In the genomic region with DNA sequence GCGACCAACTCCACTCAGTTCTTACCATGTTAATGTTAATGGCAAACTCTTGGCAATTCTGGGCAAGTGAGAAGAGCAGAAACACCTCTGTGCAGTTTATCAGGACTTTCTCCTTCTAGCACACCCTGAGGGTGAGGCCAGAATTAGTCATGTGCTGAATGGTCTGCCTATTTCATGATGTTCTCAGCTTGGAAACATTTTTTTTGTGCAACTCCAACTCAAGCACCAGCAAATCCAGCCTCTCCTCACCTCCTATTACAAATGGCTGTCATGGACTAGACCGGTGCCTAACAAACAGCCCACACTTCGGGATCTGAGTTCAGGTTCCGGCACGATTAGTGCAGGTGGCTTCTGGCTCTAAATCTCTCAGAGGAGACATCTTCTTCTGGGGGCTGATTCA, we compare ENCODE assay signal across 9 cellular contexts.
DNase-seq lines count a peak whose midpoint lies in the region; ATAC-seq, FAIRE-seq and TF ChIP-seq lines count a peak whose summit lies in the region.
"Had no signal": no experiment of that assay in that cellular context is flagged by ENCODE, and none has a peak within 500 bp of the region (broad histone marks: within the 10 kb centered on the region; RNA-seq: fewer than 3 reads in every experiment).

No MANE protein-coding gene starts in this region.

- H3K27ac ChIP-seq in layer of hippocampus (ENCODE audit: low read depth, low read length) (peak overlapping the region; percentile 69), temporal lobe (ENCODE audit: low read depth, low read length) (peak overlapping the region; percentile 67)
- no peak overlapping the region for H3K27ac ChIP-seq in CD4-positive, alpha-beta memory T cell (ENCODE audit: low read depth, low read length)

- no peaks in the 10 kb centered on the region for H3K9me3 Mint-ChIP-seq in CD4-positive, alpha-beta memory T cell

- H3K4me1 Mint-ChIP-seq in CD4-positive, alpha-beta memory T cell = peaks cover 0 to 8% (median 0%) of the 10 kb centered on the region in 4 donors

- CTCF ChIA-PET in CD4-positive, alpha-beta memory T cell (lab: Charles Lee; ENCODE audit: partially characterized antibody) = no interaction called here

- POLR2A ChIA-PET in CD4-positive, alpha-beta memory T cell (lab: Charles Lee; ENCODE audit: partially characterized antibody) = no interaction called here

- in situ Hi-C loops in GM13977 (cut with MboI; ENCODE audit: low pct_unique_long_range_greater_than_20kb, low sequenced_read_pairs, unreplicated experiment) = no loop called here

- no peaks in the 10 kb centered on the region for H3K9me3 ChIP-seq in CD4-positive, alpha-beta memory T cell (ENCODE audit: control insufficient read depth in 1 of 2, low read length in 2 of 2)

- no peak for TF ChIP-seq CTCF in bronchial epithelial cell (IDR thresholded peaks at IDR 0.05; ENCODE audit: insufficient read depth, low read length, severe bottlenecking)
- TF ChIP-seq CTCF in GM13977 (IDR thresholded peaks at IDR 0.05; ENCODE audit: extremely low read depth, insufficient read depth, missing control alignments) = no peak

- H3K4me1 ChIP-seq in CD4-positive, alpha-beta memory T cell (ENCODE audit: insufficient read depth, low read length) = no peaks in the 10 kb centered on the region

- H3K36me3 Mint-ChIP-seq in CD4-positive, alpha-beta memory T cell = peaks cover 0 to 6% of the 10 kb centered on the region in 2 donors

- no peaks in the 10 kb centered on the region for H3K27me3 Mint-ChIP-seq in CD4-positive, alpha-beta memory T cell

- no peak overlapping the region for H3K4me3 Mint-ChIP-seq in CD4-positive, alpha-beta memory T cell

- no peak overlapping the region for H3K27ac Mint-ChIP-seq in CD4-positive, alpha-beta memory T cell

- peak overlapping the region; percentile 16 for H3K4me3 ChIP-seq in bronchial epithelial cell (ENCODE audit: low read depth, low read length)
- no peak overlapping the region for H3K4me3 ChIP-seq in CD4-positive, alpha-beta memory T cell (ENCODE audit: low read length in 2 of 2)

- no peak for ATAC-seq in activated CD4-positive, CD25-positive, alpha-beta regulatory T cell treated with anti-CD3 and anti-CD28 coated beads, Interleukin-2, amount 50 U/mL, for 24 hours

- peak; percentile 100 for FAIRE-seq in bronchial epithelial cell (lab: Jason Lieb, UNC)

- no peaks in the 10 kb centered on the region for H3K36me3 ChIP-seq in bronchial epithelial cell (ENCODE audit: control insufficient read depth, insufficient read depth, low read length)
- no peaks in the 10 kb centered on the region for H3K36me3 ChIP-seq in CD4-positive, alpha-beta memory T cell (ENCODE audit: insufficient read depth, low read length)

- H3K27me3 ChIP-seq in bronchial epithelial cell (ENCODE audit: control insufficient read depth, insufficient read depth, low read length) (no peaks in the 10 kb centered on the region), layer of hippocampus (ENCODE audit: control insufficient read depth, insufficient read depth, low read length) (no peaks in the 10 kb centered on the region)
- H3K27me3 ChIP-seq in CD4-positive, alpha-beta memory T cell (ENCODE audit: insufficient read depth, low read length) = no peaks in the 10 kb centered on the region

- peak; percentile 76 for DNase-seq in HPDE6-E6E7 (ENCODE audit: extremely low spot score)
- DNase-seq in bronchial epithelial cell (ENCODE audit: low read depth) = peak; percentile 98
- DNase-seq in activated gamma-delta T cell treated with Interleukin-2 at 50 U/mL for 16 hours = no peak
- DNase-seq in CD4-positive, alpha-beta memory T cell = no peak
- DNase-seq in GM13977 (ENCODE audit: low spot score) = no peak
- DNase-seq: NCI-H187 treated with DMSO at 0.1 percent for 48 hours had no signal

- intact Hi-C loops in CD4-positive, alpha-beta memory T cell (cut with micrococcal nuclease) = no loop called here

Comparison
In these comparisons a context has a peak if more than half of its experiments do, and no peak if none do; other contexts are left out.
1. DNase-seq: peak in HPDE6-E6E7 (single experiment) and bronchial epithelial cell (single experiment); none in activated gamma-delta T cell treated with Interleukin-2 at 50 U/mL for 16 hours (single experiment), CD4-positive, alpha-beta memory T cell (0 of 5) and GM13977 (single experiment).